ENCODE assay signal across 21 cellular contexts in genomic region chr13:86909318-86909717, GRCh38.
A peak's percentile ranks its signal among the peaks of the same experiment; 100 is the strongest.
DNase-seq lines count a peak whose midpoint lies in the region; ATAC-seq, FAIRE-seq and TF ChIP-seq lines count a peak whose summit lies in the region.
"Had no signal": no experiment of that assay in that cellular context is flagged by ENCODE, and none has a peak within 500 bp of the region (broad histone marks: within the 10 kb centered on the region; RNA-seq: fewer than 3 reads in every experiment).

No MANE protein-coding gene starts in this region.

- no peak overlapping the region for H3K27ac ChIP-seq in PC-9
- no peak overlapping the region for H3K27ac ChIP-seq in neural progenitor cell
- H3K27ac ChIP-seq in transverse colon = peak overlapping the region in 2 of 4 donors; percentile 55 to 61
- H3K27ac ChIP-seq in hepatocyte = no peak overlapping the region
- H3K27ac ChIP-seq: C4-2B, HL-60, SJCRH30 had no signal

- BruUV-seq in PC-9 (replicated peaks; lab: Mats Ljungman, UMichigan) = no TSS peak

- H3K4me1 ChIP-seq in PC-9 (replicated peaks; ENCODE audit: insufficient read depth) (no peaks in the 10 kb centered on the region), neural progenitor cell (peaks cover 6% of the 10 kb centered on the region), transverse colon (no peaks in the 10 kb centered on the region), hepatocyte (ENCODE audit: insufficient read depth) (no peaks in the 10 kb centered on the region)
- H3K4me1 ChIP-seq: Caco-2, SJCRH30 had no signal

- WGBS in transverse colon (ENCODE audit: low coverage in 1 of 2), 2 donors = 44 to 61% methylated on average over 5 to 6 of the region's 6 CpGs
- WGBS in hepatocyte (ENCODE audit: low lambda C conversion rate, missing lambda C conversion rate) = 70% methylated on average over 6 of the region's 6 CpGs

- H3K9ac ChIP-seq in neural progenitor cell = no peak overlapping the region

- H3K4me3 Mint-ChIP-seq in neural progenitor cell = no peak overlapping the region
- H3K4me3 Mint-ChIP-seq in activated T-helper 17 cell treated with anti-CD3 and anti-CD28 coated beads, Interleukin-2, amount 50 U/mL, for 72 hours = no peak overlapping the region
- H3K4me3 Mint-ChIP-seq: CD8-positive, alpha-beta T cell; IgD-negative memory B cell had no signal

- TF ChIP-seq CTCF in PC-9 (conservative IDR thresholded peaks at IDR 0.05) = no peak
- no peak for TF ChIP-seq CTCF in neural progenitor cell (IDR thresholded peaks at IDR 0.05)
- no peak for TF ChIP-seq CTCF in transverse colon (IDR thresholded peaks at IDR 0.05)
- no peak for TF ChIP-seq CTCF in hepatocyte (IDR thresholded peaks at IDR 0.05; ENCODE audit: poor library complexity)
- TF ChIP-seq CTCF in GM13977 (IDR thresholded peaks at IDR 0.05; ENCODE audit: extremely low read depth, insufficient read depth, missing control alignments) = no peak

- H3K27me3 ChIP-seq in PC-9 (ENCODE audit: insufficient read depth, low read depth) (no peaks in the 10 kb centered on the region), neural progenitor cell (no peaks in the 10 kb centered on the region), transverse colon (no peaks in the 10 kb centered on the region), hepatocyte (no peaks in the 10 kb centered on the region)
- H3K27me3 ChIP-seq: SJCRH30 had no signal

- H3K36me3 ChIP-seq in PC-9 (ENCODE audit: low read depth) = no peaks in the 10 kb centered on the region
- no peaks in the 10 kb centered on the region for H3K36me3 ChIP-seq in neural progenitor cell
- no peaks in the 10 kb centered on the region for H3K36me3 ChIP-seq in transverse colon
- H3K36me3 ChIP-seq in hepatocyte (replicated peaks; ENCODE audit: insufficient read depth, low read depth) = no peaks in the 10 kb centered on the region
- H3K36me3 ChIP-seq: SJCRH30 had no signal

- POLR2A ChIA-PET in PC-9 (lab: Charles Lee; ENCODE audit: unreplicated experiment) = no interaction called here

- no peak overlapping the region for H3K4me2 ChIP-seq in PC-9
- no peak overlapping the region for H3K4me2 ChIP-seq in neural progenitor cell
- H3K4me2 ChIP-seq in hepatocyte = no peak overlapping the region

- peaks cover 4% of the 10 kb centered on the region for H3K9me3 Mint-ChIP-seq in neural progenitor cell
- peaks cover 11% of the 10 kb centered on the region for H3K9me3 Mint-ChIP-seq in activated T-helper 17 cell treated with anti-CD3 and anti-CD28 coated beads, Interleukin-2, amount 50 U/mL, for 72 hours

- peaks cover 29% of the 10 kb centered on the region for H3K4me1 Mint-ChIP-seq in neural progenitor cell
- no peaks in the 10 kb centered on the region for H3K4me1 Mint-ChIP-seq in activated T-helper 17 cell treated with anti-CD3 and anti-CD28 coated beads, Interleukin-2, amount 50 U/mL, for 72 hours
- H3K4me1 Mint-ChIP-seq: IgD-negative memory B cell had no signal

- in situ Hi-C loops in transverse colon (cut with MboI; ENCODE audit: low pct_ligation_motif_present in 1 of 4, low pct_unique_long_range_greater_than_20kb in 1 of 4, low sequenced_read_pairs in 3 of 4) (no loop called here), GM13977 (cut with MboI; ENCODE audit: low pct_unique_long_range_greater_than_20kb, low sequenced_read_pairs, unreplicated experiment) (no loop called here)

- intact Hi-C loops in PC-9 (cut with micrococcal nuclease; ENCODE audit: unreplicated experiment) = no loop called here
- intact Hi-C loops in transverse colon (cut with DNase I; ENCODE audit: low total_unique reads) = no loop called here

- H3K79me2 ChIP-seq in PC-9 (ENCODE audit: low read depth) (no peaks in the 10 kb centered on the region), neural progenitor cell (ENCODE audit: low read depth) (no peaks in the 10 kb centered on the region), hepatocyte (no peaks in the 10 kb centered on the region)

- no peaks in the 10 kb centered on the region for H3K36me3 Mint-ChIP-seq in neural progenitor cell
- H3K36me3 Mint-ChIP-seq in activated T-helper 17 cell treated with anti-CD3 and anti-CD28 coated beads, Interleukin-2, amount 50 U/mL, for 72 hours (ENCODE audit: low read depth) = no peaks in the 10 kb centered on the region
- H3K36me3 Mint-ChIP-seq: CD8-positive, alpha-beta T cell; IgD-negative memory B cell had no signal

- TF ChIP-seq EP300 in transverse colon (IDR thresholded peaks at IDR 0.05; ENCODE audit: low read depth) = no peak

- no peak for FAIRE-seq in GM12891 (lab: Jason Lieb, UNC)
- FAIRE-seq: G401.6 had no signal

- CTCF ChIA-PET in PC-9 (lab: Charles Lee) = no interaction called here

- TF ChIP-seq POLR2A in transverse colon (IDR thresholded peaks at IDR 0.05) = no peak
- no peak for TF ChIP-seq POLR2A in GM12891 (IDR thresholded peaks at IDR 0.05; ENCODE audit: low read depth, low read length)

- H3F3A ChIP-seq in PC-9 (ENCODE audit: insufficient read depth, low read depth) (no peaks in the 10 kb centered on the region), neural progenitor cell (ENCODE audit: low read depth) (no peaks in the 10 kb centered on the region)

- no peak for ATAC-seq in activated T-helper 17 cell treated with anti-CD3 and anti-CD28 coated beads, Interleukin-2, amount 50 U/mL, for 72 hours (replicated peaks)
- ATAC-seq: CD8-positive, alpha-beta T cell; HCT116 had no signal

- H3K4me3 ChIP-seq in PC-9 = no peak overlapping the region
- H3K4me3 ChIP-seq in neural progenitor cell = no peak overlapping the region
- no peak overlapping the region for H3K4me3 ChIP-seq in transverse colon
- no peak overlapping the region for H3K4me3 ChIP-seq in hepatocyte
- H3K4me3 ChIP-seq: SJCRH30 had no signal

- DNase-seq in PC-9 (no peak), amniotic epithelial cell (ENCODE audit: low read depth) (peak; percentile 49), neural progenitor cell (ENCODE audit: low spot score) (no peak), transverse colon (peak; percentile 76), hepatocyte (ENCODE audit: low spot score) (no peak), GM13977 (ENCODE audit: low spot score) (no peak), GM12891 (ENCODE audit: insufficient read length, low spot score) (no peak)
- DNase-seq: Caco-2; CD8-positive, alpha-beta T cell; MV-4-11; NCI-H1105; NCI-H1436 treated with DMSO at 0.1 percent for 48 hours; NCI-H1930; NCI-H526 treated with DMSO at 0.1 percent for 48 hours; SJCRH30 had no signal

- no peaks in the 10 kb centered on the region for H3K9me2 ChIP-seq in PC-9 (ENCODE audit: insufficient read depth)
- no peaks in the 10 kb centered on the region for H3K9me2 ChIP-seq in hepatocyte (replicated peaks; ENCODE audit: insufficient read depth)

- H3K27ac Mint-ChIP-seq in neural progenitor cell = no peak overlapping the region
- no peak overlapping the region for H3K27ac Mint-ChIP-seq in activated T-helper 17 cell treated with anti-CD3 and anti-CD28 coated beads, Interleukin-2, amount 50 U/mL, for 72 hours
- H3K27ac Mint-ChIP-seq: CD8-positive, alpha-beta T cell; IgD-negative memory B cell had no signal

- no peaks in the 10 kb centered on the region for H3K9me3 ChIP-seq in PC-9 (ENCODE audit: insufficient read depth, low read depth)
- H3K9me3 ChIP-seq in neural progenitor cell (ENCODE audit: low read depth) = no peaks in the 10 kb centered on the region
- H3K9me3 ChIP-seq in transverse colon = no peaks in the 10 kb centered on the region
- no peaks in the 10 kb centered on the region for H3K9me3 ChIP-seq in hepatocyte (ENCODE audit: low read depth)
- H3K9me3 ChIP-seq: Caco-2, SJCRH30 had no signal

- no peaks in the 10 kb centered on the region for H3K27me3 Mint-ChIP-seq in neural progenitor cell (ENCODE audit: insufficient read depth, low read depth)
- no peaks in the 10 kb centered on the region for H3K27me3 Mint-ChIP-seq in activated T-helper 17 cell treated with anti-CD3 and anti-CD28 coated beads, Interleukin-2, amount 50 U/mL, for 72 hours
- H3K27me3 Mint-ChIP-seq: IgD-negative memory B cell had no signal

- H4K20me1 ChIP-seq in PC-9 (ENCODE audit: insufficient read depth) (no peaks in the 10 kb centered on the region), neural progenitor cell (ENCODE audit: low read depth) (no peaks in the 10 kb centered on the region), hepatocyte (ENCODE audit: insufficient read depth, poor library complexity, severe bottlenecking) (no peaks in the 10 kb centered on the region)

- H2AFZ ChIP-seq in PC-9 = 0 out of 2 replicates have a peak overlapping the region, but pooled peaks have one; percentile 71
- H2AFZ ChIP-seq in neural progenitor cell (replicated peaks) = peak overlapping the region; percentile 15
- H2AFZ ChIP-seq in hepatocyte = no peak overlapping the region

TF ChIP-seq in GM12891, 5 proteins besides CTCF, POLR2A, EP300 and RAD21:
- no peak for TF ChIP-seq POU2F2 (IDR thresholded peaks at IDR 0.05; ENCODE audit: low read depth, low read length)
- TF ChIP-seq TAF1 (IDR thresholded peaks at IDR 0.05; ENCODE audit: low read depth, low read length) = no peak
- no peak for TF ChIP-seq PAX5 (IDR thresholded peaks at IDR 0.05; ENCODE audit: insufficient read depth, low read length, severe bottlenecking)
- TF ChIP-seq SPI1 (IDR thresholded peaks at IDR 0.05; ENCODE audit: low read depth, low read length) = no peak
- no peak for TF ChIP-seq POLR2AphosphoS5 (IDR thresholded peaks at IDR 0.05; ENCODE audit: low read depth, low read length)
TF ChIP-seq in GM12891: peak in this region for 0.

Comparison
In these comparisons a context has a peak if more than half of its experiments do, and no peak if none do; other contexts are left out.
1. DNase-seq: peak in amniotic epithelial cell (single experiment) and transverse colon (single experiment); none in PC-9 (0 of 2), neural progenitor cell (single experiment), hepatocyte (single experiment), GM13977 (single experiment) and GM12891 (single experiment).